ENCODE assay signal across 1 cellular context in genomic region chr7:112116894-112117293, GRCh38.
TF ChIP-seq lines count a peak whose summit lies in the region.

No MANE protein-coding gene starts in this region.

TF ChIP-seq in K562, 482 proteins besides CTCF, POLR2A, EP300 and RAD21 (continued from another document):
- TF ChIP-seq ZNF589 (CRISPR knock-in tag; IDR thresholded peaks at IDR 0.05; ENCODE audit: low read depth) = no peak
- TF ChIP-seq CC2D1A (IDR thresholded peaks at IDR 0.05) = no peak
- TF ChIP-seq CBX1 (IDR thresholded peaks at IDR 0.05; ENCODE audit: low read depth) = no peak
- no peak for TF ChIP-seq RBM14 (IDR thresholded peaks at IDR 0.05; ENCODE audit: borderline replicate concordance, insufficient read depth, low read depth, low read length)
